In genomic region chr11:31555938-31556337, GRCh38 we compare ENCODE assay signal across 8 cellular contexts.
"Had no signal": no experiment of that assay in that cellular context is flagged by ENCODE, and none has a peak within 500 bp of the region (broad histone marks: within the 10 kb centered on the region; RNA-seq: fewer than 3 reads in every experiment).

No MANE protein-coding gene starts in this region.

- H3K4me3 Mint-ChIP-seq: GM23338, H9, HFFc6 had no signal

- H3K27ac Mint-ChIP-seq: GM23338, H9, HFFc6 had no signal

- H2AFZ ChIP-seq: GM23338 had no signal

- H3K4me2 ChIP-seq: GM23338 had no signal

- H3K4me3 ChIP-seq: GM23338, K562 had no signal

- DNase-seq: H9, HFFc6, IMR-90 had no signal

- FAIRE-seq: H1, H54, HTR-8/SVneo, K562 had no signal

- H3K9me3 Mint-ChIP-seq: HFFc6 had no signal
